Comparison of ENCODE assay signal across 12 cellular contexts in the genomic region with DNA sequence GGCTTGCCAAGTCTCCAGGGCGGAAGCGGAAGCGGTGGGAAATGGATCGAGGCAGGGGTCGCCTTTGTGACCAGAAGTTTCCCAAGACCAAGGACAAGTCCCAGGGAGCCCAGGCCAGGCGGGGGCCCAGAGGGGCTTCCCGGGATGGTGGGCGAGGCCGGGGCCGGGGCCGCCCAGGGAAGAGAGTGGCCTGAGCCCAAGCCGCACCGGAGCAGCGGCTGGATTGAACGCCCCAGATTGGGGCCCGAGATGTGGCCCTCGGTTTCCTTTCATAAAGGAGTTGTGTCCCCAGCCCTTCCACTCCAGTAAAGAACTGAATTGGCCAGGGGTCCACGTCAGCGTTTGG. TPM values are rescaled to one million over a fixed set of nuclear protein-coding genes. Genes with fewer than 3 reads are reported as not detected.
DNase-seq lines count a peak whose midpoint lies in the region; ATAC-seq and TF ChIP-seq lines count a peak whose summit lies in the region.
"Had no signal": no experiment of that assay in that cellular context is flagged by ENCODE, and none has a peak within 500 bp of the region (broad histone marks: within the 10 kb centered on the region; RNA-seq: fewer than 3 reads in every experiment).

No MANE protein-coding gene starts in this region.

- H3K4me3 ChIP-seq in mammary epithelial cell (replicated peaks in 1 of 3; ENCODE audit: insufficient read depth in 1 of 3, low read depth in 2 of 3, low read length in 3 of 3) (no peak overlapping the region), breast epithelium (no peak overlapping the region), vagina (no peak overlapping the region)
- H3K4me3 ChIP-seq: esophagus squamous epithelium, lung had no signal

- intact Hi-C loops in mammary epithelial cell (cut with micrococcal nuclease), result no loop called here
- intact Hi-C loops in breast epithelium (cut with DNase I; ENCODE audit: low total_unique reads), result loop anchor here (10.0 kb wide), 1 partner anchor 124 kb away; a partner anchor contains a TSS
- intact Hi-C loops in activated T-helper 2 cell treated with anti-CD3 and anti-CD28 coated beads, Interferon-gamma antibody, Interleukin-2, Interleukin-4, amounts not matched to agents 10 μg/mL and 5 μg/mL and 100 μg/mL, durations not matched to agents 14 hours and 24 hours and 36 hours (cut with micrococcal nuclease), result loop anchor here (5.0 kb wide), 1 partner anchor 179 kb away; no protein-coding TSS in a partner anchor
- intact Hi-C loops in vagina (cut with DNase I), result no loop called here

- no peaks in the 10 kb centered on the region for H3K27me3 Mint-ChIP-seq in activated T-helper 2 cell treated with anti-CD3 and anti-CD28 coated beads, Interferon-gamma antibody, Interleukin-2, Interleukin-4, amounts not matched to agents 10 μg/mL and 5 μg/mL and 100 μg/mL, durations not matched to agents 14 hours and 24 hours and 36 hours (ENCODE audit: low read depth)
- H3K27me3 Mint-ChIP-seq in stimulated activated naive B cell treated with anti-CD40 and anti-IgM and Interleukin-4, amounts not matched to agents 10 μg/mL and 1 μg/mL and 100 μg/mL, for 72 hours, result peaks cover 0 to 4% of the 10 kb centered on the region in 2 donors
- H3K27me3 Mint-ChIP-seq: progenitor cell of endocrine pancreas had no signal

- no peak overlapping the region for H2AFZ ChIP-seq in mammary epithelial cell (ENCODE audit: low read depth, low read length)

- 84% methylated on average over 5 of the region's 19 CpGs for WGBS in mammary epithelial cell (ENCODE audit: low coverage, missing lambda C conversion rate)

- CTCF ChIA-PET in mammary epithelial cell (lab: Charles Lee; ENCODE audit: low non-redundant PET), result no interaction called here

- no peak for ATAC-seq in stimulated activated naive B cell treated with anti-CD40 and anti-IgM and Interleukin-4, amounts not matched to agents 10 μg/mL and 1 μg/mL and 100 μg/mL, for 72 hours (replicated peaks)
- no peak for ATAC-seq in GM18502 (IDR thresholded peaks at IDR 0.05; ENCODE audit: poor library complexity, unreplicated experiment)

- peaks cover 14% of the 10 kb centered on the region for H3K4me1 ChIP-seq in mammary epithelial cell (ENCODE audit: insufficient read depth, low read length)
- peaks cover 0 to 8% of the 10 kb centered on the region in 2 donors for H3K4me1 ChIP-seq in breast epithelium
- H3K4me1 ChIP-seq in vagina, result peaks cover 27% of the 10 kb centered on the region

- no peak overlapping the region for H3K4me2 ChIP-seq in mammary epithelial cell (ENCODE audit: insufficient read depth, low read depth, low read length)

- TF ChIP-seq POLR2A in breast epithelium (IDR thresholded peaks at IDR 0.05), result no peak
- TF ChIP-seq POLR2A in vagina (IDR thresholded peaks at IDR 0.05), result no peak

- dilution Hi-C loops in mammary epithelial cell (cut with HindIII; ENCODE audit: low sequenced_read_pairs), result no loop called here

- H3K9me3 ChIP-seq in mammary epithelial cell (replicated peaks; ENCODE audit: insufficient read depth, low read length) (no peaks in the 10 kb centered on the region), breast epithelium (no peaks in the 10 kb centered on the region), vagina (no peaks in the 10 kb centered on the region)
- H3K9me3 ChIP-seq: esophagus squamous epithelium had no signal

- peak overlapping the region; percentile 55 for H3K27ac Mint-ChIP-seq in activated T-helper 2 cell treated with anti-CD3 and anti-CD28 coated beads, Interferon-gamma antibody, Interleukin-2, Interleukin-4, amounts not matched to agents 10 μg/mL and 5 μg/mL and 100 μg/mL, durations not matched to agents 14 hours and 24 hours and 36 hours
- peak overlapping the region; percentile 96 for H3K27ac Mint-ChIP-seq in stimulated activated naive B cell treated with anti-CD40 and anti-IgM and Interleukin-4, amounts not matched to agents 10 μg/mL and 1 μg/mL and 100 μg/mL, for 72 hours
- H3K27ac Mint-ChIP-seq: progenitor cell of endocrine pancreas had no signal

- H3K27ac ChIP-seq in mammary epithelial cell (ENCODE audit: insufficient read depth, low read depth, low read length) (no peak overlapping the region), breast epithelium (no peak overlapping the region), vagina (no peak overlapping the region)

- peak overlapping the region; percentile 45 for H3K4me3 Mint-ChIP-seq in activated T-helper 2 cell treated with anti-CD3 and anti-CD28 coated beads, Interferon-gamma antibody, Interleukin-2, Interleukin-4, amounts not matched to agents 10 μg/mL and 5 μg/mL and 100 μg/mL, durations not matched to agents 14 hours and 24 hours and 36 hours (ENCODE audit: low read depth)
- peak overlapping the region; percentile 89 to 96 for H3K4me3 Mint-ChIP-seq in stimulated activated naive B cell treated with anti-CD40 and anti-IgM and Interleukin-4, amounts not matched to agents 10 μg/mL and 1 μg/mL and 100 μg/mL, for 72 hours

- H3K36me3 ChIP-seq in mammary epithelial cell (ENCODE audit: insufficient read depth, low read length), result peaks cover 20% of the 10 kb centered on the region
- no peaks in the 10 kb centered on the region for H3K36me3 ChIP-seq in breast epithelium
- peaks cover 0 to 59% of the 10 kb centered on the region in 2 donors for H3K36me3 ChIP-seq in vagina

- BruUV-seq in mammary epithelial cell (replicated peaks; lab: Mats Ljungman, UMichigan), result TSS peak; percentile 4

- peaks cover 37% of the 10 kb centered on the region for H3K4me1 Mint-ChIP-seq in activated T-helper 2 cell treated with anti-CD3 and anti-CD28 coated beads, Interferon-gamma antibody, Interleukin-2, Interleukin-4, amounts not matched to agents 10 μg/mL and 5 μg/mL and 100 μg/mL, durations not matched to agents 14 hours and 24 hours and 36 hours (ENCODE audit: low read depth)
- peaks cover 54 to 85% of the 10 kb centered on the region in 2 donors for H3K4me1 Mint-ChIP-seq in stimulated activated naive B cell treated with anti-CD40 and anti-IgM and Interleukin-4, amounts not matched to agents 10 μg/mL and 1 μg/mL and 100 μg/mL, for 72 hours

- H3K36me3 Mint-ChIP-seq in activated T-helper 2 cell treated with anti-CD3 and anti-CD28 coated beads, Interferon-gamma antibody, Interleukin-2, Interleukin-4, amounts not matched to agents 10 μg/mL and 5 μg/mL and 100 μg/mL, durations not matched to agents 14 hours and 24 hours and 36 hours (ENCODE audit: low read depth), result peaks cover 79% of the 10 kb centered on the region
- H3K36me3 Mint-ChIP-seq in stimulated activated naive B cell treated with anti-CD40 and anti-IgM and Interleukin-4, amounts not matched to agents 10 μg/mL and 1 μg/mL and 100 μg/mL, for 72 hours, result peaks cover 85 to 89% of the 10 kb centered on the region in 2 donors

- TF ChIP-seq CTCF in mammary epithelial cell (conservative IDR thresholded peaks at IDR 0.05 in 1 of 2, IDR thresholded peaks at IDR 0.05 in 1 of 2; ENCODE audit: extremely low read depth in 1 of 2, insufficient read depth in 1 of 2, low read depth in 1 of 2, low read length in 2 of 2) (no peak), breast epithelium (IDR thresholded peaks at IDR 0.05) (no peak), vagina (IDR thresholded peaks at IDR 0.05) (no peak)

- H3K79me2 ChIP-seq in mammary epithelial cell (ENCODE audit: insufficient read depth, low read length), result peaks cover 47% of the 10 kb centered on the region

- DNase-seq in mammary epithelial cell (no peak), breast epithelium (ENCODE audit: low spot score in 2 of 2) (no peak), vagina (ENCODE audit: extremely low spot score in 2 of 2) (no peak)
- DNase-seq in activated T-helper 2 cell treated with anti-CD3 and anti-CD28 coated beads, Interferon-gamma antibody, Interleukin-2, Interleukin-4, amounts not matched to agents 10 μg/mL and 5 μg/mL and 100 μg/mL, durations not matched to agents 14 hours and 24 hours and 36 hours (ENCODE audit: low spot score), result no peak
- DNase-seq in stimulated activated naive B cell treated with anti-CD40 and anti-IgM and Interleukin-4, amounts not matched to agents 10 μg/mL and 1 μg/mL and 100 μg/mL, for 72 hours, result no peak
- DNase-seq: cerebellar nuclear complex, esophagus squamous epithelium, NCI-H1417, NCI-H524 had no signal

- in situ Hi-C loops in mammary epithelial cell (cut with MboI; ENCODE audit: low sequenced_read_pairs in 2 of 2), result no loop called here

- H3K27me3 ChIP-seq in mammary epithelial cell (ENCODE audit: insufficient read depth, low read length), result no peaks in the 10 kb centered on the region
- no peaks in the 10 kb centered on the region for H3K27me3 ChIP-seq in breast epithelium
- no peaks in the 10 kb centered on the region for H3K27me3 ChIP-seq in vagina
- H3K27me3 ChIP-seq: esophagus squamous epithelium had no signal

- H3K9me3 Mint-ChIP-seq in activated T-helper 2 cell treated with anti-CD3 and anti-CD28 coated beads, Interferon-gamma antibody, Interleukin-2, Interleukin-4, amounts not matched to agents 10 μg/mL and 5 μg/mL and 100 μg/mL, durations not matched to agents 14 hours and 24 hours and 36 hours, result no peaks in the 10 kb centered on the region
- peaks cover 0 to 4% of the 10 kb centered on the region in 2 donors for H3K9me3 Mint-ChIP-seq in stimulated activated naive B cell treated with anti-CD40 and anti-IgM and Interleukin-4, amounts not matched to agents 10 μg/mL and 1 μg/mL and 100 μg/mL, for 72 hours

- no peak overlapping the region for H3K9ac ChIP-seq in mammary epithelial cell (ENCODE audit: insufficient read depth, low read length)

- H4K20me1 ChIP-seq in mammary epithelial cell (ENCODE audit: insufficient read depth, low read length), result peaks cover 5% of the 10 kb centered on the region

RNA-seq across cellular contexts. Expression of a gene that starts 0.5 kb away (rescaled TPM):
- total RNA-seq in mammary epithelial cell (10 to 100 TPM in 1 of 2 donors, 1 to 10 TPM in 1; 2.5 to 22.2 TPM), breast epithelium (1 to 10 TPM; 4.0 to 7.2 (median 4.3) TPM), vagina (9.1 TPM)
- 5.0 TPM for polyA plus RNA-seq in mammary epithelial cell
- not detected for polyA minus RNA-seq in mammary epithelial cell
- 41.8 and 46.5 TPM in 2 replicates for total RNA-seq in activated T-helper 2 cell treated with anti-CD3 and anti-CD28 coated beads, Interferon-gamma antibody, Interleukin-2, Interleukin-4, amounts not matched to agents 10 μg/mL and 5 μg/mL and 100 μg/mL, durations not matched to agents 14 hours and 24 hours and 36 hours

RNA-seq across cellular contexts. Expression of a gene that starts 4.8 kb away (rescaled TPM):
- total RNA-seq in mammary epithelial cell (10 to 100 TPM; 26.8 to 72.6 TPM), breast epithelium (10 to 100 TPM; 17.1 to 44.2 (median 35.3) TPM), vagina (55.2 TPM)
- polyA plus RNA-seq in mammary epithelial cell, result 40.6 TPM
- polyA minus RNA-seq in mammary epithelial cell, result 97.0 TPM
- 160 and 162 TPM in 2 replicates for total RNA-seq in activated T-helper 2 cell treated with anti-CD3 and anti-CD28 coated beads, Interferon-gamma antibody, Interleukin-2, Interleukin-4, amounts not matched to agents 10 μg/mL and 5 μg/mL and 100 μg/mL, durations not matched to agents 14 hours and 24 hours and 36 hours

RNA-seq across cellular contexts. Expression of a gene that starts 8.5 kb away (rescaled TPM):
- total RNA-seq in mammary epithelial cell (not detected), breast epithelium (under 1 TPM in 2 of 3 donors, not detected in 1; 0.29 to 0.33 TPM), vagina (not detected)
- 0.26 TPM for polyA plus RNA-seq in mammary epithelial cell
- polyA minus RNA-seq in mammary epithelial cell, result not detected
- total RNA-seq in activated T-helper 2 cell treated with anti-CD3 and anti-CD28 coated beads, Interferon-gamma antibody, Interleukin-2, Interleukin-4, amounts not matched to agents 10 μg/mL and 5 μg/mL and 100 μg/mL, durations not matched to agents 14 hours and 24 hours and 36 hours, result 7.7 and 8.0 TPM in 2 replicates
- total RNA-seq: progenitor cell of endocrine pancreas had no signal

RNA-seq across cellular contexts. Expression of a gene that starts 8.8 kb away (rescaled TPM):
- total RNA-seq in mammary epithelial cell (100 to 1,000 TPM; 178 to 223 TPM), breast epithelium (100 to 1,000 TPM; 293 to 322 (median 308) TPM), vagina (249 TPM)
- polyA plus RNA-seq in mammary epithelial cell, result 178 TPM
- polyA minus RNA-seq in mammary epithelial cell, result 105 TPM
- total RNA-seq in activated T-helper 2 cell treated with anti-CD3 and anti-CD28 coated beads, Interferon-gamma antibody, Interleukin-2, Interleukin-4, amounts not matched to agents 10 μg/mL and 5 μg/mL and 100 μg/mL, durations not matched to agents 14 hours and 24 hours and 36 hours, result 303 and 306 TPM in 2 replicates

RNA-seq across cellular contexts. Expression of a gene that starts 24.8 kb away (rescaled TPM):
- total RNA-seq in mammary epithelial cell (10 to 100 TPM; 14.3 to 22.4 TPM), breast epithelium (10 to 100 TPM; 26.4 to 47.6 (median 34.1) TPM), vagina (46.9 TPM)
- 17.5 TPM for polyA plus RNA-seq in mammary epithelial cell
- 9.3 TPM for polyA minus RNA-seq in mammary epithelial cell
- 56.1 and 56.2 TPM in 2 replicates for total RNA-seq in activated T-helper 2 cell treated with anti-CD3 and anti-CD28 coated beads, Interferon-gamma antibody, Interleukin-2, Interleukin-4, amounts not matched to agents 10 μg/mL and 5 μg/mL and 100 μg/mL, durations not matched to agents 14 hours and 24 hours and 36 hours

Comparison
In these comparisons a context has a peak if more than half of its experiments do, and no peak if none do; other contexts are left out.
1. intact Hi-C loops: an anchor here in breast epithelium (10.0 kb wide) and activated T-helper 2 cell treated with anti-CD3 and anti-CD28 coated beads, Interferon-gamma antibody, Interleukin-2, Interleukin-4, amounts not matched to agents 10 μg/mL and 5 μg/mL and 100 μg/mL, durations not matched to agents 14 hours and 24 hours and 36 hours (5.0 kb wide); none called in mammary epithelial cell and vagina.